In genomic region chrX:124476562-124476961, GRCh38 we compare ENCODE assay signal across 16 cellular contexts.
DNase-seq lines count a peak whose midpoint lies in the region; ATAC-seq and TF ChIP-seq lines count a peak whose summit lies in the region.
"Had no signal": no experiment of that assay in that cellular context is flagged by ENCODE, and none has a peak within 500 bp of the region (broad histone marks: within the 10 kb centered on the region; RNA-seq: fewer than 3 reads in every experiment).

No MANE protein-coding gene starts in this region.

- no peaks in the 10 kb centered on the region for H3K36me3 Mint-ChIP-seq in mesothelial cell of epicardium
- H3K36me3 Mint-ChIP-seq: CD4-positive, CD25-positive, alpha-beta regulatory T cell had no signal

- ATAC-seq in GM18870 (IDR thresholded peaks at IDR 0.05; ENCODE audit: unreplicated experiment), result peak; percentile 77
- ATAC-seq in HG02759 (IDR thresholded peaks at IDR 0.05; ENCODE audit: unreplicated experiment), result peak; percentile 53
- ATAC-seq in HG03354 (IDR thresholded peaks at IDR 0.05; ENCODE audit: poor library complexity, severe bottlenecking, unreplicated experiment), result peak; percentile 72
- ATAC-seq: PC-3 had no signal

- no peaks in the 10 kb centered on the region for H3K27me3 Mint-ChIP-seq in mesothelial cell of epicardium (ENCODE audit: low read depth)
- H3K27me3 Mint-ChIP-seq: CD4-positive, CD25-positive, alpha-beta regulatory T cell had no signal

- no peaks in the 10 kb centered on the region for H3K9me3 Mint-ChIP-seq in mesothelial cell of epicardium

- peak overlapping the region; percentile 55 for H3K27ac Mint-ChIP-seq in mesothelial cell of epicardium
- H3K27ac Mint-ChIP-seq: CD4-positive, CD25-positive, alpha-beta regulatory T cell had no signal

- no peak overlapping the region for H3K4me3 Mint-ChIP-seq in mesothelial cell of epicardium
- H3K4me3 Mint-ChIP-seq: CD4-positive, CD25-positive, alpha-beta regulatory T cell had no signal

- TF ChIP-seq CTCF in mesothelial cell of epicardium (IDR thresholded peaks at IDR 0.05; ENCODE audit: unreplicated experiment), result no peak

- H3K4me1 Mint-ChIP-seq in mesothelial cell of epicardium, result peaks cover 32% of the 10 kb centered on the region
- H3K4me1 Mint-ChIP-seq: CD4-positive, CD25-positive, alpha-beta regulatory T cell had no signal

- DNase-seq in mesothelial cell of epicardium (ENCODE audit: low spot score in 2 of 2, unreplicated experiment in 2 of 2) (no peak), SW480 (ENCODE audit: low spot score) (no peak), H4 (ENCODE audit: low spot score) (no peak)
- DNase-seq in stimulated activated CD4-positive, alpha-beta T cell treated with anti-CD3 and anti-CD28 coated beads, Interleukin-1b, Interleukin-23, amount 100 ng/mL, for 48 hours, result no peak
- DNase-seq: ACHN; Calu3; CD4-positive, CD25-positive, alpha-beta regulatory T cell; H7; MV-4-11; NCI-H1417 treated with DMSO at 0.1 percent for 48 hours; NCI-H2081; NCI-H524; PC-3 had no signal
